In genomic region chr12:59429766-59430165, GRCh38 we compare ENCODE assay signal across 25 cellular contexts.
A peak's percentile ranks its signal among the peaks of the same experiment; 100 is the strongest.
DNase-seq lines count a peak whose midpoint lies in the region; ATAC-seq and TF ChIP-seq lines count a peak whose summit lies in the region.
"Had no signal": no experiment of that assay in that cellular context is flagged by ENCODE, and none has a peak within 500 bp of the region (broad histone marks: within the 10 kb centered on the region; RNA-seq: fewer than 3 reads in every experiment).

No MANE protein-coding gene starts in this region.

- H3K4me3 ChIP-seq in choroid plexus epithelial cell (ENCODE audit: low read depth, low read length): no peak overlapping the region
- no peak overlapping the region for H3K4me3 ChIP-seq in kidney epithelial cell (ENCODE audit: low read depth, low read length)
- H3K4me3 ChIP-seq: BLaER1 had no signal

- ATAC-seq in GM21825 (IDR thresholded peaks at IDR 0.05; ENCODE audit: unreplicated experiment) (no peak), HG03460 (IDR thresholded peaks at IDR 0.05; ENCODE audit: unreplicated experiment) (no peak)
- ATAC-seq: Panc1 had no signal

- no peak for TF ChIP-seq CTCF in choroid plexus epithelial cell (conservative IDR thresholded peaks at IDR 0.05; ENCODE audit: low read depth, low read length)
- TF ChIP-seq CTCF in kidney epithelial cell (IDR thresholded peaks at IDR 0.05; ENCODE audit: insufficient read depth, low read length, poor library complexity, severe bottlenecking): no peak

- H3K27me3 ChIP-seq in kidney epithelial cell (ENCODE audit: control insufficient read depth, insufficient read depth, low read length): no peaks in the 10 kb centered on the region
- H3K27me3 ChIP-seq: BLaER1 had no signal

- H3K36me3 ChIP-seq in kidney epithelial cell (ENCODE audit: control insufficient read depth, insufficient read depth, low read length): no peaks in the 10 kb centered on the region
- H3K36me3 ChIP-seq: BLaER1 had no signal

- DNase-seq in ELR (ENCODE audit: low read depth) (peak; percentile 8), choroid plexus epithelial cell (ENCODE audit: low read depth) (peak; percentile 8), kidney epithelial cell (ENCODE audit: low read depth) (peak; percentile 4), ecto neural progenitor cell (ENCODE audit: low spot score) (no peak), hypothalamus (lab: John Stamatoyannopoulos, UW) (no peak)
- DNase-seq: Caco-2; CD4-positive, alpha-beta T cell; DMS 273 treated with DMSO at 0.1 percent for 48 hours; DMS79 treated with DMSO at 0.1 percent for 48 hours; Karpas-422; MV-4-11; NCI-H1105 treated with DMSO at 0.1 percent for 48 hours; NCI-H1694; NCI-H2081; NCI-H2171; NCI-H345; NCI-H524; NCI-H774; NK-92 treated with Interleukin-12 subunit alpha and Interleukin-12 subunit beta, amount 100 ng/mL, for 24 hours; SIG-M5; SK-N-SH had no signal

Comparison
In these comparisons a context has a peak if more than half of its experiments do, and no peak if none do; other contexts are left out.
1. DNase-seq: peak in ELR (single experiment), choroid plexus epithelial cell (single experiment) and kidney epithelial cell (single experiment); none in ecto neural progenitor cell (single experiment) and hypothalamus (0 of 51).